Comparison of ENCODE assay signal across 20 cellular contexts in genomic region chr1:9751971-9752370, GRCh38.
DNase-seq lines count a peak whose midpoint lies in the region; ATAC-seq and TF ChIP-seq lines count a peak whose summit lies in the region.
"Had no signal": no experiment of that assay in that cellular context is flagged by ENCODE, and none has a peak within 500 bp of the region (broad histone marks: within the 10 kb centered on the region; RNA-seq: fewer than 3 reads in every experiment).

No MANE protein-coding gene starts in this region.

- no peak overlapping the region for H3K27ac ChIP-seq in CD8-positive, alpha-beta memory T cell (ENCODE audit: low read depth, low read length)
- H3K27ac ChIP-seq in right lobe of liver: no peak overlapping the region
- H3K27ac ChIP-seq: BLaER1 treated with 17β-estradiol and CSF1 and Interleukin-3, amounts not matched to agents 10 nM and 100 nM had no signal

- 53% methylated on average over 3 of the region's 3 CpGs for WGBS in right lobe of liver (ENCODE audit: insufficient coverage, low coverage, low lambda C conversion rate, missing lambda C conversion rate)

- H3K4me1 ChIP-seq in CD8-positive, alpha-beta memory T cell (ENCODE audit: insufficient read depth, low read length): no peaks in the 10 kb centered on the region
- H3K4me1 ChIP-seq in right lobe of liver: no peaks in the 10 kb centered on the region
- H3K4me1 ChIP-seq: BLaER1 treated with 17β-estradiol and CSF1 and Interleukin-3, amounts not matched to agents 10 nM and 100 nM had no signal

- intact Hi-C loops in right lobe of liver (cut with DNase I): no loop called here

- no peaks in the 10 kb centered on the region for H3K27me3 Mint-ChIP-seq in CD8-positive, alpha-beta memory T cell
- no peaks in the 10 kb centered on the region for H3K27me3 Mint-ChIP-seq in activated T-helper 17 cell treated with anti-CD3 and anti-CD28 coated beads, Interleukin-2, amount 50 U/mL, for 72 hours
- no peaks in the 10 kb centered on the region for H3K27me3 Mint-ChIP-seq in effector memory CD8-positive, alpha-beta T cell
- H3K27me3 Mint-ChIP-seq: B cell; CD4-positive, CD25-positive, alpha-beta regulatory T cell; IgD-negative memory B cell had no signal

- H3K36me3 ChIP-seq in CD8-positive, alpha-beta memory T cell (ENCODE audit: insufficient read depth, low read length): peaks cover 11% of the 10 kb centered on the region
- H3K36me3 ChIP-seq in right lobe of liver: peaks cover 0 to 2% (median 0%) of the 10 kb centered on the region in 4 donors

- H3K27ac Mint-ChIP-seq in CD8-positive, alpha-beta memory T cell: peak overlapping the region in 5 of 8 donors; percentile 36 to 89 (median 56)
- peak overlapping the region; percentile 69 for H3K27ac Mint-ChIP-seq in activated T-helper 17 cell treated with anti-CD3 and anti-CD28 coated beads, Interleukin-2, amount 50 U/mL, for 72 hours
- peak overlapping the region; percentile 31 to 92 for H3K27ac Mint-ChIP-seq in effector memory CD8-positive, alpha-beta T cell
- peak overlapping the region; percentile 77 for H3K27ac Mint-ChIP-seq in stimulated activated effector memory CD8-positive, alpha-beta T cell treated with anti-CD3 and anti-CD28 coated beads, Interleukin-12 subunit alpha, Interleukin-12 subunit beta, amount 100 ng/mL, for 72 hours
- H3K27ac Mint-ChIP-seq: B cell, GM23338 had no signal

- no peak overlapping the region for H3K4me3 Mint-ChIP-seq in CD8-positive, alpha-beta memory T cell
- no peak overlapping the region for H3K4me3 Mint-ChIP-seq in activated T-helper 17 cell treated with anti-CD3 and anti-CD28 coated beads, Interleukin-2, amount 50 U/mL, for 72 hours
- no peak overlapping the region for H3K4me3 Mint-ChIP-seq in effector memory CD8-positive, alpha-beta T cell
- H3K4me3 Mint-ChIP-seq in stimulated activated effector memory CD8-positive, alpha-beta T cell treated with anti-CD3 and anti-CD28 coated beads, Interleukin-12 subunit alpha, Interleukin-12 subunit beta, amount 100 ng/mL, for 72 hours: peak overlapping the region; percentile 33
- H3K4me3 Mint-ChIP-seq: B cell, GM23338, IgD-negative memory B cell had no signal

- peaks cover 0 to 80% (median 10%) of the 10 kb centered on the region in 3 donors for H3K36me3 Mint-ChIP-seq in CD8-positive, alpha-beta memory T cell
- H3K36me3 Mint-ChIP-seq in activated T-helper 17 cell treated with anti-CD3 and anti-CD28 coated beads, Interleukin-2, amount 50 U/mL, for 72 hours (ENCODE audit: low read depth): peaks cover 81% of the 10 kb centered on the region
- peaks cover 58% of the 10 kb centered on the region for H3K36me3 Mint-ChIP-seq in effector memory CD8-positive, alpha-beta T cell (ENCODE audit: insufficient read depth)
- peaks cover 82% of the 10 kb centered on the region for H3K36me3 Mint-ChIP-seq in stimulated activated effector memory CD8-positive, alpha-beta T cell treated with anti-CD3 and anti-CD28 coated beads, Interleukin-12 subunit alpha, Interleukin-12 subunit beta, amount 100 ng/mL, for 72 hours

- H3K9me3 Mint-ChIP-seq in CD8-positive, alpha-beta memory T cell: no peaks in the 10 kb centered on the region
- H3K9me3 Mint-ChIP-seq in activated T-helper 17 cell treated with anti-CD3 and anti-CD28 coated beads, Interleukin-2, amount 50 U/mL, for 72 hours: no peaks in the 10 kb centered on the region
- no peaks in the 10 kb centered on the region for H3K9me3 Mint-ChIP-seq in effector memory CD8-positive, alpha-beta T cell
- H3K9me3 Mint-ChIP-seq in stimulated activated effector memory CD8-positive, alpha-beta T cell treated with anti-CD3 and anti-CD28 coated beads, Interleukin-12 subunit alpha, Interleukin-12 subunit beta, amount 100 ng/mL, for 72 hours: no peaks in the 10 kb centered on the region
- H3K9me3 Mint-ChIP-seq: CD4-positive, CD25-positive, alpha-beta regulatory T cell; GM23338; IgD-negative memory B cell had no signal

- CTCF ChIA-PET in CD8-positive, alpha-beta memory T cell (lab: Charles Lee): no interaction called here

- POLR2A ChIA-PET in CD8-positive, alpha-beta memory T cell (lab: Charles Lee): no interaction called here

- no peaks in the 10 kb centered on the region for H3K9me3 ChIP-seq in CD8-positive, alpha-beta memory T cell (ENCODE audit: low read length)
- H3K9me3 ChIP-seq in right lobe of liver: no peaks in the 10 kb centered on the region
- H3K9me3 ChIP-seq: BLaER1 treated with 17β-estradiol and CSF1 and Interleukin-3, amounts not matched to agents 10 nM and 100 nM had no signal

- H3K4me1 Mint-ChIP-seq in CD8-positive, alpha-beta memory T cell: peaks cover 9 to 19% (median 13%) of the 10 kb centered on the region in 3 donors
- H3K4me1 Mint-ChIP-seq in activated T-helper 17 cell treated with anti-CD3 and anti-CD28 coated beads, Interleukin-2, amount 50 U/mL, for 72 hours: peaks cover 7% of the 10 kb centered on the region
- H3K4me1 Mint-ChIP-seq in effector memory CD8-positive, alpha-beta T cell (ENCODE audit: low read depth in 2 of 2): peaks cover 8 to 12% of the 10 kb centered on the region in 2 donors
- peaks cover 25% of the 10 kb centered on the region for H3K4me1 Mint-ChIP-seq in stimulated activated effector memory CD8-positive, alpha-beta T cell treated with anti-CD3 and anti-CD28 coated beads, Interleukin-12 subunit alpha, Interleukin-12 subunit beta, amount 100 ng/mL, for 72 hours
- H3K4me1 Mint-ChIP-seq: B cell had no signal

- DNase-seq in CD8-positive, alpha-beta memory T cell: no peak
- DNase-seq in effector memory CD8-positive, alpha-beta T cell: no peak
- no peak for DNase-seq in stimulated activated effector memory CD8-positive, alpha-beta T cell treated with anti-CD3 and anti-CD28 coated beads, Interleukin-12 subunit alpha, Interleukin-12 subunit beta, amount 100 ng/mL, for 72 hours (ENCODE audit: low spot score in 2 of 2)
- no peak for DNase-seq in right lobe of liver
- no peak for DNase-seq in NCI-H226
- DNase-seq in GM03348 (ENCODE audit: low spot score): no peak
- DNase-seq: CD4-positive, CD25-positive, alpha-beta regulatory T cell; DMS153; DMS79; GF-D8; HCEC 1CT; KBM-7 had no signal

- TF ChIP-seq POLR2A in right lobe of liver (IDR thresholded peaks at IDR 0.05): no peak

- H3K27me3 ChIP-seq in CD8-positive, alpha-beta memory T cell (ENCODE audit: insufficient read depth, low read length, poor library complexity, severe bottlenecking): no peaks in the 10 kb centered on the region
- no peaks in the 10 kb centered on the region for H3K27me3 ChIP-seq in right lobe of liver
- H3K27me3 ChIP-seq: BLaER1 treated with 17β-estradiol and CSF1 and Interleukin-3, amounts not matched to agents 10 nM and 100 nM had no signal

- TF ChIP-seq CTCF in right lobe of liver (IDR thresholded peaks at IDR 0.05): no peak

- no peak overlapping the region for H3K4me3 ChIP-seq in CD8-positive, alpha-beta memory T cell (ENCODE audit: low read length)
- no peak overlapping the region for H3K4me3 ChIP-seq in right lobe of liver
- H3K4me3 ChIP-seq: BLaER1 treated with 17β-estradiol and CSF1 and Interleukin-3, amounts not matched to agents 10 nM and 100 nM; GM12878; GM23338 had no signal

- no peak for ATAC-seq in activated T-helper 17 cell treated with anti-CD3 and anti-CD28 coated beads, Interleukin-2, amount 50 U/mL, for 72 hours (replicated peaks)
- ATAC-seq in effector memory CD8-positive, alpha-beta T cell (replicated peaks): no peak
- no peak for ATAC-seq in stimulated activated effector memory CD8-positive, alpha-beta T cell treated with anti-CD3 and anti-CD28 coated beads, Interleukin-12 subunit alpha, Interleukin-12 subunit beta, amount 100 ng/mL, for 72 hours
- ATAC-seq in right lobe of liver: no peak
- ATAC-seq in HG03135 (IDR thresholded peaks at IDR 0.05; ENCODE audit: unreplicated experiment): no peak
- ATAC-seq: GM12878, GM23338, HepG2 had no signal
